Comparison of ENCODE assay signal across 1 cellular context in the genomic region with DNA sequence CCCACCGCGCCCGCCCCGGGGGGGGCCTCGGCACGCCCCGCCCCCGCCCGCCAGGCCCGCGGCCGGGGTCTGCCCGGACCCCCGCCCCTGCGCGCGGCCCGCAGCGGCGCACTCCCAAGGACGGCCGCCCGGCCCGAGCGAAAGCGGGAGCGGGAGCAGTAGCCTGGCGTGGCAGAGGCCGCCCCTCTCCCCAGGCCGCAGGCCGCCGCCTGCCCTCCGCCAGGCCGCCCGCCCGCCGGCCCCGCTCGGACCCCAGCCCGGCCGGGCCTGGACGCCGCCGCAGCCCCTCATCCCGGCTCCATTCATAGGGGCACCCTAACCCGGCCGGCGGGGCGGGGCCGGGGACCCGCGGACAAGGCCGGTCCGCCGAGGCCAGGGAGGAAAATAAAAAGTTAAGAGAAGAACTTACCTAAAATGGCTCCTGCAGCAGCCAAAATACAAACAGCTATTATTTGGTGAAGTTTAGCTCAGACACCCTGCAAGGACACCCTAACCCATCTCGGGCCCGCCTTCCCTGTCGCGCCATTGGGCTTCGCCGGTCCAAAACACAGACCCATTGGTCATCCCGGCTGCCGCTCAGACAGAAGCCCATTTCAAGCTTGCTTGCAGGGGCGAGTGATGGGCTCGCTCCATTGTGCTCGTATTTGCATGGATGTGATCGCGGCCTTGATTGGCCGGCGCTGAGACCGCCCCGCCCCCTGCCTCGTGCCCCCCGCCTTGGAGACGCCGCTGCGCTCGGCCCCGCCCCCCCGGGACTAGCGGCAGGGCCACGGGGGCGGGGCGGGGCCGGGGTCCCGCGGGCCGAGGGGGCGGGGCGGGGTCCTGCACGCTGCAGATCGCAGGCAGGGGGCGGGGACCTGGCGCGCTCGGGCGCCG.
TF ChIP-seq lines count a peak whose summit lies in the region.

A gene with protein sequence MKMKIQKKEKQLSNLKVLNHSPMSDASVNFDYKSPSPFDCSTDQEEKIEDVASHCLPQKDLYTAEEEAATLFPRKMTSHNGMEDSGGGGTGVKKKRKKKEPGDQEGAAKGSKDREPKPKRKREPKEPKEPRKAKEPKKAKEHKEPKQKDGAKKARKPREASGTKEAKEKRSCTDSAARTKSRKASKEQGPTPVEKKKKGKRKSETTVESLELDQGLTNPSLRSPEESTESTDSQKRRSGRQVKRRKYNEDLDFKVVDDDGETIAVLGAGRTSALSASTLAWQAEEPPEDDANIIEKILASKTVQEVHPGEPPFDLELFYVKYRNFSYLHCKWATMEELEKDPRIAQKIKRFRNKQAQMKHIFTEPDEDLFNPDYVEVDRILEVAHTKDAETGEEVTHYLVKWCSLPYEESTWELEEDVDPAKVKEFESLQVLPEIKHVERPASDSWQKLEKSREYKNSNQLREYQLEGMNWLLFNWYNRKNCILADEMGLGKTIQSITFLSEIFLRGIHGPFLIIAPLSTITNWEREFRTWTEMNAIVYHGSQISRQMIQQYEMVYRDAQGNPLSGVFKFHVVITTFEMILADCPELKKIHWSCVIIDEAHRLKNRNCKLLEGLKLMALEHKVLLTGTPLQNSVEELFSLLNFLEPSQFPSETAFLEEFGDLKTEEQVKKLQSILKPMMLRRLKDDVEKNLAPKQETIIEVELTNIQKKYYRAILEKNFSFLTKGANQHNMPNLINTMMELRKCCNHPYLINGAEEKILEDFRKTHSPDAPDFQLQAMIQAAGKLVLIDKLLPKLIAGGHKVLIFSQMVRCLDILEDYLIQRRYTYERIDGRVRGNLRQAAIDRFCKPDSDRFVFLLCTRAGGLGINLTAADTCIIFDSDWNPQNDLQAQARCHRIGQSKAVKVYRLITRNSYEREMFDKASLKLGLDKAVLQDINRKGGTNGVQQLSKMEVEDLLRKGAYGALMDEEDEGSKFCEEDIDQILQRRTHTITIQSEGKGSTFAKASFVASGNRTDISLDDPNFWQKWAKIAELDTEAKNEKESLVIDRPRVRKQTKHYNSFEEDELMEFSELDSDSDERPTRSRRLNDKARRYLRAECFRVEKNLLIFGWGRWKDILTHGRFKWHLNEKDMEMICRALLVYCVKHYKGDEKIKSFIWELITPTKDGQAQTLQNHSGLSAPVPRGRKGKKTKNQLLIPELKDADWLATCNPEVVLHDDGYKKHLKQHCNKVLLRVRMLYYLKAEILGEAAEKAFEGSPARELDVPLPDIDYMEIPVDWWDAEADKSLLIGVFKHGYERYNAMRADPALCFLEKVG (N-terminal part only) (minus strand): TSS at position 447 of the 876 bp plus-strand sequence. CDS start 67,040 bp downstream, outside the sequence.

TF ChIP-seq in H1, 55 proteins besides CTCF, POLR2A, EP300 and RAD21:
- TF ChIP-seq EZH2 (IDR thresholded peaks at IDR 0.05; ENCODE audit: low read depth, low read length, severe bottlenecking) (no peak), SIN3A (conservative IDR thresholded peaks at IDR 0.05 in 1 of 2, IDR thresholded peaks at IDR 0.05 in 1 of 2; ENCODE audit: low read depth in 1 of 2, low read length in 2 of 2) (0 out of 4 replicates have a peak, but pooled peaks of 1 of the 2 experiments have one; percentile 44), ASH2L (IDR thresholded peaks at IDR 0.05; ENCODE audit: low read length) (peak; percentile 34), KDM4A (IDR thresholded peaks at IDR 0.05; ENCODE audit: low read depth, low read length, severe bottlenecking) (no peak), GTF2F1 (IDR thresholded peaks at IDR 0.05; ENCODE audit: borderline replicate concordance, low read depth, low read length) (no peak), YY1 (IDR thresholded peaks at IDR 0.05; ENCODE audit: low read depth, low read length) (peak; percentile 80), HDAC2 (IDR thresholded peaks at IDR 0.05; ENCODE audit: borderline replicate concordance in 1 of 2, low read depth in 2 of 2, low read length in 2 of 2) (no peak), TAF1 (IDR thresholded peaks at IDR 0.05; ENCODE audit: low read depth, low read length) (peak; percentile 69), SP1 (IDR thresholded peaks at IDR 0.05; ENCODE audit: low read depth, low read length) (peak; percentile 99), POLR2AphosphoS5 (IDR thresholded peaks at IDR 0.05; ENCODE audit: low read depth, low read length) (peak; percentile 21; the same call in 1 of the 2 replicates), CHD2 (IDR thresholded peaks at IDR 0.05; ENCODE audit: low read length) (peak; percentile 94), SP2 (IDR thresholded peaks at IDR 0.05; ENCODE audit: low read length) (peak; percentile 84), TAF7 (optimal IDR thresholded peaks at IDR 0.05; ENCODE audit: borderline replicate concordance, low read depth, low read length) (no peak), CREB1 (IDR thresholded peaks at IDR 0.05) (peak; percentile 63), BACH1 (IDR thresholded peaks at IDR 0.05; ENCODE audit: low read length) (no peak), TBP (IDR thresholded peaks at IDR 0.05; ENCODE audit: low read depth, low read length) (peak; percentile 81), CTBP2 (IDR thresholded peaks at IDR 0.05; ENCODE audit: borderline replicate concordance, insufficient read depth, insufficient read length, low read length) (no peak), HDAC6 (IDR thresholded peaks at IDR 0.05; ENCODE audit: low read depth, low read length) (no peak), PHF8 (conservative IDR thresholded peaks at IDR 0.05; ENCODE audit: low read depth, low read length) (peak; percentile 84), KDM1A (IDR thresholded peaks at IDR 0.05; ENCODE audit: borderline replicate concordance, low read length) (no peak)
- TF ChIP-seq, protein P1, sequence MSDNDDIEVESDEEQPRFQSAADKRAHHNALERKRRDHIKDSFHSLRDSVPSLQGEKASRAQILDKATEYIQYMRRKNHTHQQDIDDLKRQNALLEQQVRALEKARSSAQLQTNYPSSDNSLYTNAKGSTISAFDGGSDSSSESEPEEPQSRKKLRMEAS (IDR thresholded peaks at IDR 0.05), result 0 out of 2 replicates have a peak, but pooled peaks have one; percentile 12
- TF ChIP-seq, protein P2, sequence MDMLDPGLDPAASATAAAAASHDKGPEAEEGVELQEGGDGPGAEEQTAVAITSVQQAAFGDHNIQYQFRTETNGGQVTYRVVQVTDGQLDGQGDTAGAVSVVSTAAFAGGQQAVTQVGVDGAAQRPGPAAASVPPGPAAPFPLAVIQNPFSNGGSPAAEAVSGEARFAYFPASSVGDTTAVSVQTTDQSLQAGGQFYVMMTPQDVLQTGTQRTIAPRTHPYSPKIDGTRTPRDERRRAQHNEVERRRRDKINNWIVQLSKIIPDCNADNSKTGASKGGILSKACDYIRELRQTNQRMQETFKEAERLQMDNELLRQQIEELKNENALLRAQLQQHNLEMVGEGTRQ (IDR thresholded peaks at IDR 0.05; ENCODE audit: low read length), result no peak
- TF ChIP-seq, protein P3, sequence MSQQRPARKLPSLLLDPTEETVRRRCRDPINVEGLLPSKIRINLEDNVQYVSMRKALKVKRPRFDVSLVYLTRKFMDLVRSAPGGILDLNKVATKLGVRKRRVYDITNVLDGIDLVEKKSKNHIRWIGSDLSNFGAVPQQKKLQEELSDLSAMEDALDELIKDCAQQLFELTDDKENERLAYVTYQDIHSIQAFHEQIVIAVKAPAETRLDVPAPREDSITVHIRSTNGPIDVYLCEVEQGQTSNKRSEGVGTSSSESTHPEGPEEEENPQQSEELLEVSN (IDR thresholded peaks at IDR 0.05), result no peak
